In the genomic region with DNA sequence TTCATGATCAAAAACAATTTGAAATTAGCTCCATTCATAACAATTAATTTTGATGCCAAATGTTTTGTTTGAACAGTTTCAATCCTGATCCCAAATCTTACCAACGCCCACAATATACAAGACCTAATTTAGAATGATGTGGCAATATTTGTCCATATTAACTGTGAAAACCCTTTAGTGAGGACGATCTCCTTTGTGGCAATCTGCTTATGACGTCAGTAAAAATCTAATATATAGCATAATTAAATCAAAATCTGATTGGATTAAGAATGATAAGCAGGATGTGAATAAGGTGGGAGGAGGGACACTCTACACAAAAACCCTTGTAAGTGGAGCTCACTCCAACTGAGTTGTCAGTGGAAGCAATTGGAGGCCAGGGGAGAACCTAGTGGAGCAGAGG, we compare ENCODE assay signal across 7 cellular contexts. TPM values are rescaled to one million over a fixed set of nuclear protein-coding genes. Genes with fewer than 3 reads are reported as not detected.
"Had no signal": no experiment of that assay in that cellular context is flagged by ENCODE, and none has a peak within 500 bp of the region (broad histone marks: within the 10 kb centered on the region; RNA-seq: fewer than 3 reads in every experiment).

No MANE protein-coding gene starts in this region.

- H3K4me3 ChIP-seq: GM12878 had no signal

- FAIRE-seq: G401.6, GM12878, GM12891, GM12892 had no signal

- ATAC-seq: GM12878 had no signal

- DNase-seq: GDM1, GF-D8 had no signal

RNA-seq across cellular contexts. Expression of a gene that starts 11.9 kb away (rescaled TPM):
- total RNA-seq: G401, GM12878 had no signal
- polyA plus RNA-seq: GM12878 had no signal
